11 cellular contexts compared by ENCODE assay signal in genomic region chr15:50055333-50056278, GRCh38.
DNase-seq lines count a peak whose midpoint lies in the region; ATAC-seq and TF ChIP-seq lines count a peak whose summit lies in the region.
"Had no signal": no experiment of that assay in that cellular context is flagged by ENCODE, and none has a peak within 500 bp of the region (broad histone marks: within the 10 kb centered on the region; RNA-seq: fewer than 3 reads in every experiment).

No MANE protein-coding gene starts in this region.

- H3K4me3 ChIP-seq in duodenal mucosa (ENCODE audit: low read depth in 1 of 2, low read length in 2 of 2), result peak overlapping the region; percentile 22 to 23
- H3K4me3 ChIP-seq in SJCRH30, result no peak overlapping the region

- H3K27me3 ChIP-seq in duodenal mucosa (ENCODE audit: control insufficient read depth in 1 of 2, insufficient read depth in 2 of 2, low read length in 2 of 2) (no peaks in the 10 kb centered on the region), SJCRH30 (no peaks in the 10 kb centered on the region)

- no peaks in the 10 kb centered on the region for H3K27me3 Mint-ChIP-seq in nephron (ENCODE audit: low read depth)
- H3K27me3 Mint-ChIP-seq in activated naive CD8-positive, alpha-beta T cell treated with anti-CD3 and anti-CD28 coated beads, Interleukin-2, amount 50 U/mL, for 24 hours, result peaks cover 7% of the 10 kb centered on the region
- H3K27me3 Mint-ChIP-seq: CD8-positive, alpha-beta memory T cell had no signal

- H3K9me3 Mint-ChIP-seq in nephron, result no peaks in the 10 kb centered on the region
- H3K9me3 Mint-ChIP-seq in activated naive CD8-positive, alpha-beta T cell treated with anti-CD3 and anti-CD28 coated beads, Interleukin-2, amount 50 U/mL, for 24 hours, result no peaks in the 10 kb centered on the region
- H3K9me3 Mint-ChIP-seq: activated naive CD4-positive, alpha-beta T cell treated with anti-CD3 and anti-CD28 coated beads, Interleukin-2, amount 50 U/mL, for 24 hours; CD8-positive, alpha-beta memory T cell had no signal

- no peak overlapping the region for H3K4me3 Mint-ChIP-seq in nephron
- no peak overlapping the region for H3K4me3 Mint-ChIP-seq in activated naive CD8-positive, alpha-beta T cell treated with anti-CD3 and anti-CD28 coated beads, Interleukin-2, amount 50 U/mL, for 24 hours
- H3K4me3 Mint-ChIP-seq: activated naive CD4-positive, alpha-beta T cell treated with anti-CD3 and anti-CD28 coated beads, Interleukin-2, amount 50 U/mL, for 24 hours; CD8-positive, alpha-beta memory T cell had no signal

- H3K9ac ChIP-seq in duodenal mucosa (ENCODE audit: low read depth in 1 of 2, low read length in 2 of 2), result no peak overlapping the region

- no peaks in the 10 kb centered on the region for H3K36me3 ChIP-seq in duodenal mucosa (ENCODE audit: control insufficient read depth in 1 of 2, insufficient read depth in 2 of 2, low read length in 2 of 2)
- no peaks in the 10 kb centered on the region for H3K36me3 ChIP-seq in SJCRH30

- DNase-seq in AG09319 (ENCODE audit: extremely low read depth, low read depth) (peak; percentile 64), NOMO-1 treated with DMSO at 0.1 percent for 48 hours (lab: John Stamatoyannopoulos, UW; ENCODE audit: unreplicated experiment) (peak; percentile 81), SJCRH30 (no peak)
- DNase-seq in activated naive CD8-positive, alpha-beta T cell treated with anti-CD3 and anti-CD28 coated beads, Interleukin-2, amount 50 U/mL, for 24 hours, result no peak
- DNase-seq in stimulated activated CD4-positive, alpha-beta T cell treated with anti-CD3 and anti-CD28 coated beads, Interleukin-4, amount 100 ng/mL, for 24 hours, result no peak
- DNase-seq: CD8-positive, alpha-beta memory T cell; NCI-H2029 treated with DMSO at 0.1 percent for 48 hours had no signal

- peak overlapping the region in 2 of 3 experiments; percentile 63 to 86 for H3K27ac Mint-ChIP-seq in nephron
- H3K27ac Mint-ChIP-seq in activated naive CD8-positive, alpha-beta T cell treated with anti-CD3 and anti-CD28 coated beads, Interleukin-2, amount 50 U/mL, for 24 hours, result no peak overlapping the region
- H3K27ac Mint-ChIP-seq: activated naive CD4-positive, alpha-beta T cell treated with anti-CD3 and anti-CD28 coated beads, Interleukin-2, amount 50 U/mL, for 24 hours; CD8-positive, alpha-beta memory T cell had no signal

- H3K4me1 ChIP-seq in duodenal mucosa (ENCODE audit: control insufficient read depth in 1 of 2, insufficient read depth in 2 of 2, low read length in 2 of 2) (peaks cover 26 to 55% of the 10 kb centered on the region in 2 donors), SJCRH30 (peaks cover 15% of the 10 kb centered on the region)

- TF ChIP-seq CTCF in AG09319 (IDR thresholded peaks at IDR 0.05; ENCODE audit: low read depth, low read length), result no peak
- no peak for TF ChIP-seq CTCF in nephron (IDR thresholded peaks at IDR 0.05; ENCODE audit: unreplicated experiment in 3 of 3)

- no peaks in the 10 kb centered on the region for H3K36me3 Mint-ChIP-seq in nephron (ENCODE audit: low read depth)
- H3K36me3 Mint-ChIP-seq in activated naive CD8-positive, alpha-beta T cell treated with anti-CD3 and anti-CD28 coated beads, Interleukin-2, amount 50 U/mL, for 24 hours (ENCODE audit: low read depth), result no peaks in the 10 kb centered on the region
- H3K36me3 Mint-ChIP-seq: activated naive CD4-positive, alpha-beta T cell treated with anti-CD3 and anti-CD28 coated beads, Interleukin-2, amount 50 U/mL, for 24 hours; CD8-positive, alpha-beta memory T cell had no signal

- no peaks in the 10 kb centered on the region for H3K9me3 ChIP-seq in duodenal mucosa (ENCODE audit: control insufficient read depth in 1 of 2, low read length in 2 of 2)
- H3K9me3 ChIP-seq in SJCRH30 (replicated peaks), result no peaks in the 10 kb centered on the region

- peaks cover 39% of the 10 kb centered on the region for H3K4me1 Mint-ChIP-seq in nephron
- peaks cover 11% of the 10 kb centered on the region for H3K4me1 Mint-ChIP-seq in activated naive CD8-positive, alpha-beta T cell treated with anti-CD3 and anti-CD28 coated beads, Interleukin-2, amount 50 U/mL, for 24 hours
- H3K4me1 Mint-ChIP-seq: activated naive CD4-positive, alpha-beta T cell treated with anti-CD3 and anti-CD28 coated beads, Interleukin-2, amount 50 U/mL, for 24 hours; CD8-positive, alpha-beta memory T cell had no signal

- ATAC-seq in activated naive CD8-positive, alpha-beta T cell treated with anti-CD3 and anti-CD28 coated beads, Interleukin-2, amount 50 U/mL, for 24 hours, result no peak
- no peak for ATAC-seq in GM18517 (IDR thresholded peaks at IDR 0.05; ENCODE audit: unreplicated experiment)

- peak overlapping the region; percentile 24 for H3K27ac ChIP-seq in duodenal mucosa (ENCODE audit: low read depth, low read length)
- no peak overlapping the region for H3K27ac ChIP-seq in SJCRH30

Comparison
In these comparisons a context has a peak if more than half of its experiments do, and no peak if none do; other contexts are left out.
1. DNase-seq: peak in AG09319 (single experiment) and NOMO-1 treated with DMSO at 0.1 percent for 48 hours (single experiment); none in activated naive CD8-positive, alpha-beta T cell treated with anti-CD3 and anti-CD28 coated beads, Interleukin-2, amount 50 U/mL, for 24 hours (single experiment), stimulated activated CD4-positive, alpha-beta T cell treated with anti-CD3 and anti-CD28 coated beads, Interleukin-4, amount 100 ng/mL, for 24 hours (single experiment) and SJCRH30 (0 of 2).